Comparison of ENCODE assay signal across 25 cellular contexts in the genomic region with DNA sequence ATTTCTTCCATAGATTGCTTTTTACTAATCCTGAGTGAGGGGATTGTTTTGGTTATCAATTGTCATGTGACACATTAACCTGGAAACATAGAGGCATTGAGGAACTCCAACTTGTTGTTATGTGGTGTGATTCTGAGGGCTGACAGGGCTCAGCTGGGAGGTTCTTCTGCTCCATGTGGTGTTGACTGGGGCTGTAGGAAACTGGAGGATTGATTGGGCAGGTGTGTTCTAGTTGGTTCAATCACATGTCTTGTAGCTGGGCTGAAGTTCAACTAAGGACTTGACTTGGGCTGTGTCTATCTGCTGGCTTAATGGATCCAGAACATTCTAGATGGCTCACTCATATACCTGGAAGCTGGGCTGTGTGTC. TPM values are rescaled to one million over a fixed set of nuclear protein-coding genes. Genes with fewer than 3 reads are reported as not detected.
"Had no signal": no experiment of that assay in that cellular context is flagged by ENCODE, and none has a peak within 500 bp of the region (broad histone marks: within the 10 kb centered on the region; RNA-seq: fewer than 3 reads in every experiment).

No MANE protein-coding gene starts in this region.

- ATAC-seq: heart left ventricle; left cardiac atrium; sciatic nerve; stimulated activated effector memory CD8-positive, alpha-beta T cell treated with anti-CD3 and anti-CD28 coated beads, Interleukin-12 subunit alpha, Interleukin-12 subunit beta, amount 100 ng/mL, for 72 hours had no signal

- H3K27ac Mint-ChIP-seq: activated naive CD4-positive, alpha-beta T cell treated with anti-CD3 and anti-CD28 coated beads for 36 hours; activated naive CD8-positive, alpha-beta T cell treated with anti-CD3 and anti-CD28 coated beads, Interleukin-2, amount 10 ng/mL, durations not matched to agents 7 days and 5 days; nephron progenitor cell; stimulated activated effector memory CD8-positive, alpha-beta T cell treated with anti-CD3 and anti-CD28 coated beads, Interleukin-12 subunit alpha, Interleukin-12 subunit beta, amount 100 ng/mL, for 72 hours had no signal

- FAIRE-seq: small intestine had no signal

- H3K4me3 Mint-ChIP-seq: activated naive CD4-positive, alpha-beta T cell treated with anti-CD3 and anti-CD28 coated beads for 36 hours; activated naive CD8-positive, alpha-beta T cell treated with anti-CD3 and anti-CD28 coated beads, Interleukin-2, amount 10 ng/mL, durations not matched to agents 7 days and 5 days; nephron progenitor cell; stimulated activated effector memory CD8-positive, alpha-beta T cell treated with anti-CD3 and anti-CD28 coated beads, Interleukin-12 subunit alpha, Interleukin-12 subunit beta, amount 100 ng/mL, for 72 hours had no signal

- DNase-seq: activated CD4-positive, alpha-beta T cell treated with anti-CD3 and anti-CD28 coated beads for 1 hour; activated CD4-positive, alpha-beta T cell treated with anti-CD3 and anti-CD28 coated beads, Interleukin-2, amount 50 U/mL, for 4 hours; activated naive CD4-positive, alpha-beta T cell treated with anti-CD3 and anti-CD28 coated beads for 36 hours; activated naive CD8-positive, alpha-beta T cell treated with anti-CD3 and anti-CD28 coated beads, Interleukin-2, amount 10 ng/mL, durations not matched to agents 7 days and 5 days; amniotic stem cell; cortex of kidney; heart left ventricle; left cardiac atrium; nephron progenitor cell; nucleus accumbens; small intestine; stimulated activated CD4-positive, alpha-beta T cell treated with anti-CD3 and anti-CD28 coated beads, Interleukin-2, amount 100 ng/mL, for 24 hours; stomach; WERI-Rb-1 had no signal

- H3K4me1 Mint-ChIP-seq: activated naive CD8-positive, alpha-beta T cell treated with anti-CD3 and anti-CD28 coated beads, Interleukin-2, amount 10 ng/mL, durations not matched to agents 7 days and 5 days; nephron progenitor cell; stimulated activated effector memory CD8-positive, alpha-beta T cell treated with anti-CD3 and anti-CD28 coated beads, Interleukin-12 subunit alpha, Interleukin-12 subunit beta, amount 100 ng/mL, for 72 hours had no signal

- H3K27me3 ChIP-seq: breast epithelium, heart left ventricle, stomach, suprapubic skin, tibial nerve had no signal

- H3K4me1 ChIP-seq: breast epithelium, heart left ventricle, stomach, suprapubic skin, tibial nerve had no signal

- H3K36me3 Mint-ChIP-seq: stimulated activated effector memory CD8-positive, alpha-beta T cell treated with anti-CD3 and anti-CD28 coated beads, Interleukin-12 subunit alpha, Interleukin-12 subunit beta, amount 100 ng/mL, for 72 hours had no signal

- H3K36me3 ChIP-seq: breast epithelium, heart left ventricle, stomach, suprapubic skin, tibial nerve, WERI-Rb-1 had no signal

- H3K27me3 Mint-ChIP-seq: activated naive CD8-positive, alpha-beta T cell treated with anti-CD3 and anti-CD28 coated beads, Interleukin-2, amount 10 ng/mL, durations not matched to agents 7 days and 5 days had no signal

- H3K4me3 ChIP-seq: breast epithelium, heart left ventricle, stomach, suprapubic skin, tibial nerve had no signal

- H3K27ac ChIP-seq: breast epithelium, epithelial cell of prostate, heart left ventricle, stomach, suprapubic skin, tibial nerve, WERI-Rb-1 had no signal

RNA-seq across cellular contexts. Expression of gene CRLF2, which starts 10.8 kb away (rescaled TPM):
- total RNA-seq: activated CD8-positive, alpha-beta memory T cell treated with anti-CD3 and anti-CD28 coated beads for 36 hours; cerebellum; fibroblast of villous mesenchyme; myocyte; stomach had no signal
- polyA plus RNA-seq: heart left ventricle, liver, stomach had no signal

RNA-seq across cellular contexts. Expression of gene CSF2RA, which starts 45.4 kb away (rescaled TPM):
- total RNA-seq: activated CD8-positive, alpha-beta memory T cell treated with anti-CD3 and anti-CD28 coated beads for 36 hours; fibroblast of villous mesenchyme; myocyte had no signal
